In genomic region chr9:129224618-129225017, GRCh38 we compare ENCODE assay signal across 19 cellular contexts. TPM values are rescaled to one million over a fixed set of nuclear protein-coding genes. Genes with fewer than 3 reads are reported as not detected.
A peak's percentile ranks its signal among the peaks of the same experiment; 100 is the strongest.
DNase-seq lines count a peak whose midpoint lies in the region; ATAC-seq and TF ChIP-seq lines count a peak whose summit lies in the region.
"Had no signal": no experiment of that assay in that cellular context is flagged by ENCODE, and none has a peak within 500 bp of the region (broad histone marks: within the 10 kb centered on the region; RNA-seq: fewer than 3 reads in every experiment).

No MANE protein-coding gene starts in this region.

- H3K27me3 Mint-ChIP-seq in CD4-positive, CD25-positive, alpha-beta regulatory T cell = peaks cover 5% of the 10 kb centered on the region
- H3K27me3 Mint-ChIP-seq: activated CD4-positive, alpha-beta T cell treated with anti-CD3 and anti-CD28 coated beads for 36 hours had no signal

- H3K9me3 ChIP-seq in CD4-positive, CD25-positive, alpha-beta regulatory T cell (ENCODE audit: control insufficient read depth in 2 of 2, low read length in 2 of 2) = no peaks in the 10 kb centered on the region
- H3K9me3 ChIP-seq in left ventricle myocardium inferior (replicated peaks) (no peaks in the 10 kb centered on the region), psoas muscle (no peaks in the 10 kb centered on the region)
- H3K9me3 ChIP-seq: lower lobe of right lung, SJCRH30 had no signal

- WGBS in psoas muscle, 3 donors = 88 to 92% (median 90%) methylated on average over 8 to 12 of the region's 12 CpGs

- POLR2A ChIA-PET in RWPE1 (lab: Yijun Ruan, JAX; ENCODE audit: low non-redundant PET) = no interaction called here

- H3K4me1 ChIP-seq in CD4-positive, CD25-positive, alpha-beta regulatory T cell (ENCODE audit: control insufficient read depth, insufficient read depth, low read length, poor library complexity, severe bottlenecking) = peaks cover 23% of the 10 kb centered on the region
- H3K4me1 ChIP-seq in left ventricle myocardium inferior (peaks cover 31% of the 10 kb centered on the region), psoas muscle (no peaks in the 10 kb centered on the region)

- H3K4me1 Mint-ChIP-seq in CD4-positive, CD25-positive, alpha-beta regulatory T cell = peaks cover 0 to 39% (median 23%) of the 10 kb centered on the region in 4 donors

- no peak for DNase-seq in CD4-positive, CD25-positive, alpha-beta regulatory T cell
- no peak for DNase-seq in RWPE1 (ENCODE audit: low spot score)
- DNase-seq in left ventricle myocardium inferior = no peak
- peak in 1 of 2 donors; percentile 26 for DNase-seq in psoas muscle
- no peak for DNase-seq in activated effector memory CD4-positive, alpha-beta T cell treated with Interleukin-2 at 50 U/mL for 16 hours
- DNase-seq in dermis blood vessel endothelial cell = no peak
- DNase-seq: activated CD4-positive, alpha-beta T cell treated with anti-CD3 and anti-CD28 coated beads for 36 hours; activated T-cell treated with anti-CD3 and anti-CD28 coated beads, Interleukin-2, amount 50 U/mL, for 1 hour; foreskin melanocyte; lower lobe of right lung; NCI-H2029 treated with DMSO at 0.1 percent for 48 hours; NCI-H524; SJCRH30; stimulated activated CD4-positive, alpha-beta T cell treated with anti-CD3 and anti-CD28 coated beads, Interleukin-2, amount 100 ng/mL, for 24 hours; substantia nigra had no signal

- H3K9me3 Mint-ChIP-seq in CD4-positive, CD25-positive, alpha-beta regulatory T cell = no peaks in the 10 kb centered on the region

- no peak overlapping the region for H3K4me3 ChIP-seq in CD4-positive, CD25-positive, alpha-beta regulatory T cell (ENCODE audit: low read depth, low read length)
- H3K4me3 ChIP-seq in left ventricle myocardium inferior = no peak overlapping the region
- H3K4me3 ChIP-seq in psoas muscle = no peak overlapping the region
- H3K4me3 ChIP-seq: lower lobe of right lung, SJCRH30 had no signal

- TF ChIP-seq CTCF in RWPE1 (conservative IDR thresholded peaks at IDR 0.05; ENCODE audit: low read depth) (no peak), left ventricle myocardium inferior (IDR thresholded peaks at IDR 0.05; ENCODE audit: borderline replicate concordance) (no peak), psoas muscle (IDR thresholded peaks at IDR 0.05) (no peak)

- H3K36me3 Mint-ChIP-seq in CD4-positive, CD25-positive, alpha-beta regulatory T cell = no peaks in the 10 kb centered on the region

- H3K36me3 ChIP-seq in CD4-positive, CD25-positive, alpha-beta regulatory T cell (ENCODE audit: control insufficient read depth, insufficient read depth, low read length) = no peaks in the 10 kb centered on the region
- H3K36me3 ChIP-seq in left ventricle myocardium inferior (no peaks in the 10 kb centered on the region), psoas muscle (ENCODE audit: insufficient read depth in 1 of 2, low read depth in 1 of 2) (no peaks in the 10 kb centered on the region)
- H3K36me3 ChIP-seq: lower lobe of right lung, SJCRH30 had no signal

- H3K27ac ChIP-seq in CD4-positive, CD25-positive, alpha-beta regulatory T cell (ENCODE audit: insufficient read depth, low read length, poor library complexity, severe bottlenecking) = no peak overlapping the region
- H3K27ac ChIP-seq in RWPE1 (peak overlapping the region; percentile 66), left ventricle myocardium inferior (replicated peaks) (peak overlapping the region; percentile 84), psoas muscle (peak overlapping the region; percentile 30)
- H3K27ac ChIP-seq: SJCRH30 had no signal

- intact Hi-C loops in left ventricle myocardium inferior (cut with micrococcal nuclease) = no loop called here
- intact Hi-C loops in psoas muscle (cut with DNase I) = no loop called here

- H3K4me3 Mint-ChIP-seq in CD4-positive, CD25-positive, alpha-beta regulatory T cell = no peak overlapping the region
- H3K4me3 Mint-ChIP-seq: activated CD4-positive, alpha-beta T cell treated with anti-CD3 and anti-CD28 coated beads for 36 hours; B cell had no signal

- H3K27ac Mint-ChIP-seq in CD4-positive, CD25-positive, alpha-beta regulatory T cell = peak overlapping the region in 2 of 3 donors; percentile 54 to 59
- H3K27ac Mint-ChIP-seq: activated CD4-positive, alpha-beta T cell treated with anti-CD3 and anti-CD28 coated beads for 36 hours; B cell had no signal

- H3K27me3 ChIP-seq in CD4-positive, CD25-positive, alpha-beta regulatory T cell (ENCODE audit: control insufficient read depth, insufficient read depth, low read length) = no peaks in the 10 kb centered on the region
- H3K27me3 ChIP-seq in left ventricle myocardium inferior (ENCODE audit: low read depth) = no peaks in the 10 kb centered on the region
- no peaks in the 10 kb centered on the region for H3K27me3 ChIP-seq in psoas muscle (ENCODE audit: insufficient read depth in 3 of 3, low read length in 2 of 3)
- H3K27me3 ChIP-seq: SJCRH30 had no signal

- no peak for ATAC-seq in CD4-positive, CD25-positive, alpha-beta regulatory T cell (ENCODE audit: low read depth in 2 of 2)
- ATAC-seq in psoas muscle (no peak), GM21576 (IDR thresholded peaks at IDR 0.05; ENCODE audit: unreplicated experiment) (no peak), HG02852 (IDR thresholded peaks at IDR 0.05; ENCODE audit: unreplicated experiment) (no peak)
- ATAC-seq: lower lobe of right lung, right cardiac atrium had no signal

- CTCF ChIA-PET in RWPE1 (lab: Yijun Ruan, JAX) = no interaction called here

RNA-seq across cellular contexts. Expression of gene IER5L, which starts 46.6 kb away (rescaled TPM):
- total RNA-seq in CD4-positive, CD25-positive, alpha-beta regulatory T cell = 2.7 TPM
- polyA plus RNA-seq in CD4-positive, CD25-positive, alpha-beta regulatory T cell = not detected
- total RNA-seq in left ventricle myocardium inferior (3.8 TPM), psoas muscle (1 to 10 TPM; 1.7 to 4.5 (median 3.4) TPM), dermis blood vessel endothelial cell (13.0 and 19.4 TPM in 2 replicates)
- polyA plus RNA-seq in psoas muscle = 1 to 10 TPM; 1.4 to 8.3 (median 3.0) TPM
